37 cellular contexts compared by ENCODE assay signal in genomic region chr4:168109527-168109926, GRCh38. TPM values are rescaled to one million over a fixed set of nuclear protein-coding genes. Genes with fewer than 3 reads are reported as not detected.
"Had no signal": no experiment of that assay in that cellular context is flagged by ENCODE, and none has a peak within 500 bp of the region (broad histone marks: within the 10 kb centered on the region; RNA-seq: fewer than 3 reads in every experiment).

No MANE protein-coding gene starts in this region.

- H3K36me3 ChIP-seq: ascending aorta, cardiac muscle cell had no signal

- H3K4me3 Mint-ChIP-seq: activated B cell treated with CpG ODN at 0.5 μM for 24 hours; activated CD4-positive, alpha-beta memory T cell treated with anti-CD3 and anti-CD28 coated beads, Interleukin-2, amount 10 ng/mL, durations not matched to agents 7 days and 5 days; activated CD4-positive, alpha-beta T cell treated with anti-CD3 and anti-CD28 coated beads, Interleukin-2, amount 10 ng/mL, durations not matched to agents 7 days and 5 days; activated CD8-positive, alpha-beta memory T cell treated with anti-CD3 and anti-CD28 coated beads, Interleukin-2, amount 10 ng/mL, durations not matched to agents 7 days and 5 days; activated CD8-positive, alpha-beta T cell treated with anti-CD3 and anti-CD28 coated beads, Interleukin-2, amount 10 ng/mL, durations not matched to agents 7 days and 5 days; activated naive CD4-positive, alpha-beta T cell treated with anti-CD3 and anti-CD28 coated beads, Interleukin-2, amount 10 ng/mL, durations not matched to agents 7 days and 5 days; activated naive CD4-positive, alpha-beta T cell treated with anti-CD3 and anti-CD28 coated beads, Interleukin-2, amount 50 U/mL, for 24 hours; activated naive CD8-positive, alpha-beta T cell; activated naive CD8-positive, alpha-beta T cell treated with anti-CD3 and anti-CD28 coated beads, Interleukin-2, amount 10 ng/mL, durations not matched to agents 7 days and 5 days; activated naive CD8-positive, alpha-beta T cell treated with anti-CD3 and anti-CD28 coated beads, Interleukin-2, amount 50 U/mL, for 24 hours; activated T-cell treated with anti-CD3 and anti-CD28 coated beads, Interleukin-2, amount 50 U/mL, for 24 hours; brain; central memory CD8-positive, alpha-beta T cell; T-helper 1 cell treated with Interleukin-12 subunit alpha and Interleukin-12 subunit beta and Interleukin-4 antibody, amounts not matched to agents 30 μg/mL and 1 μg/mL, for 36 hours; T-helper 2 cell treated with Interferon-gamma antibody and Interleukin-4, amounts not matched to agents 5 μg/mL and 100 μg/mL, for 36 hours had no signal

- ATAC-seq: activated CD8-positive, alpha-beta memory T cell treated with anti-CD3 and anti-CD28 coated beads, Interleukin-2, amount 10 ng/mL, durations not matched to agents 7 days and 5 days; activated CD8-positive, alpha-beta T cell treated with anti-CD3 and anti-CD28 coated beads, Interleukin-2, amount 10 ng/mL, durations not matched to agents 7 days and 5 days; activated naive CD8-positive, alpha-beta T cell treated with anti-CD3 and anti-CD28 coated beads, Interleukin-2, amount 50 U/mL, for 24 hours had no signal

- DNase-seq: activated B cell treated with CpG ODN at 0.5 μM for 24 hours; activated CD4-positive, alpha-beta memory T cell treated with anti-CD3 and anti-CD28 coated beads, Interleukin-2, amount 10 ng/mL, durations not matched to agents 7 days and 5 days; activated CD4-positive, alpha-beta T cell treated with anti-CD3 and anti-CD28 coated beads for 48 hours; activated CD4-positive, alpha-beta T cell treated with anti-CD3 and anti-CD28 coated beads, Interleukin-2, amount 10 ng/mL, durations not matched to agents 7 days and 5 days; activated CD4-positive, alpha-beta T cell treated with anti-CD3 and anti-CD28 coated beads, Interleukin-2, amount 50 U/mL, for 48 hours; activated CD4-positive, CD25-positive, alpha-beta regulatory T cell treated with anti-CD3 and anti-CD28 coated beads, Interleukin-2, amount 50 U/mL, for 72 hours; activated CD8-positive, alpha-beta memory T cell treated with anti-CD3 and anti-CD28 coated beads for 24 hours; activated CD8-positive, alpha-beta memory T cell treated with anti-CD3 and anti-CD28 coated beads, Interleukin-2, amount 10 ng/mL, durations not matched to agents 7 days and 5 days; activated CD8-positive, alpha-beta memory T cell treated with anti-CD3 and anti-CD28 coated beads, Interleukin-2, amount 50 U/mL, for 48 hours; activated CD8-positive, alpha-beta T cell treated with anti-CD3 and anti-CD28 coated beads, Interleukin-2, amount 10 ng/mL, durations not matched to agents 7 days and 5 days; activated effector memory CD4-positive, alpha-beta T cell treated with Interleukin-2 at 50 U/mL for 16 hours; activated gamma-delta T cell; activated naive CD4-positive, alpha-beta T cell treated with anti-CD3 and anti-CD28 coated beads, Interleukin-2, amount 10 ng/mL, durations not matched to agents 7 days and 5 days; activated naive CD4-positive, alpha-beta T cell treated with Interleukin-2 at 50 U/mL for 16 hours; activated naive CD8-positive, alpha-beta T cell treated with anti-CD3 and anti-CD28 coated beads, Interleukin-2, amount 10 ng/mL, durations not matched to agents 7 days and 5 days; activated naive CD8-positive, alpha-beta T cell treated with anti-CD3 and anti-CD28 coated beads, Interleukin-2, amount 50 U/mL, for 24 hours; activated T-cell treated with anti-CD3 and anti-CD28 coated beads, Interleukin-2, amount 50 U/mL, for 24 hours; activated T-cell treated with anti-CD3 and anti-CD28 coated beads, Interleukin-2, amount 50 U/mL, for 48 hours; amygdala; anterior cingulate cortex; caudate nucleus; cerebellar nuclear complex; T-helper 2 cell; T-helper 9 cell had no signal

- H3K9me3 Mint-ChIP-seq: activated B cell treated with CpG ODN at 0.5 μM for 24 hours; activated CD4-positive, alpha-beta memory T cell treated with anti-CD3 and anti-CD28 coated beads, Interleukin-2, amount 10 ng/mL, durations not matched to agents 7 days and 5 days; activated CD4-positive, alpha-beta T cell treated with anti-CD3 and anti-CD28 coated beads, Interleukin-2, amount 10 ng/mL, durations not matched to agents 7 days and 5 days; activated naive CD4-positive, alpha-beta T cell treated with anti-CD3 and anti-CD28 coated beads, Interleukin-2, amount 10 ng/mL, durations not matched to agents 7 days and 5 days; activated naive CD4-positive, alpha-beta T cell treated with anti-CD3 and anti-CD28 coated beads, Interleukin-2, amount 50 U/mL, for 24 hours; activated naive CD8-positive, alpha-beta T cell treated with anti-CD3 and anti-CD28 coated beads, Interleukin-2, amount 10 ng/mL, durations not matched to agents 7 days and 5 days; activated T-cell treated with anti-CD3 and anti-CD28 coated beads, Interleukin-2, amount 50 U/mL, for 24 hours; activated T-helper 2 cell treated with anti-CD3 and anti-CD28 coated beads, Interferon-gamma antibody, Interleukin-2, Interleukin-4, amounts not matched to agents 10 μg/mL and 5 μg/mL and 100 μg/mL, durations not matched to agents 14 hours and 24 hours and 36 hours; central memory CD8-positive, alpha-beta T cell; T-helper 1 cell treated with Interleukin-12 subunit alpha and Interleukin-12 subunit beta and Interleukin-4 antibody, amounts not matched to agents 30 μg/mL and 1 μg/mL, for 36 hours; T-helper 2 cell treated with Interferon-gamma antibody and Interleukin-4, amounts not matched to agents 5 μg/mL and 100 μg/mL, for 36 hours had no signal

- H3K9me3 ChIP-seq: ascending aorta had no signal

- H3K27me3 Mint-ChIP-seq: activated B cell treated with CpG ODN at 0.5 μM for 24 hours; activated CD4-positive, alpha-beta memory T cell treated with anti-CD3 and anti-CD28 coated beads, Interleukin-2, amount 10 ng/mL, durations not matched to agents 7 days and 5 days; activated CD8-positive, alpha-beta memory T cell treated with anti-CD3 and anti-CD28 coated beads, Interleukin-2, amount 10 ng/mL, durations not matched to agents 7 days and 5 days; activated naive CD4-positive, alpha-beta T cell treated with anti-CD3 and anti-CD28 coated beads, Interleukin-2, amount 10 ng/mL, durations not matched to agents 7 days and 5 days; activated naive CD4-positive, alpha-beta T cell treated with anti-CD3 and anti-CD28 coated beads, Interleukin-2, amount 50 U/mL, for 24 hours; activated naive CD8-positive, alpha-beta T cell treated with anti-CD3 and anti-CD28 coated beads, Interleukin-2, amount 10 ng/mL, durations not matched to agents 7 days and 5 days; activated naive CD8-positive, alpha-beta T cell treated with anti-CD3 and anti-CD28 coated beads, Interleukin-2, amount 50 U/mL, for 24 hours; brain; central memory CD8-positive, alpha-beta T cell had no signal

- H3K4me3 ChIP-seq: ascending aorta, cardiac muscle cell had no signal

- H3K4me1 ChIP-seq: ascending aorta had no signal

- H3K27ac Mint-ChIP-seq: activated B cell treated with CpG ODN at 0.5 μM for 24 hours; activated CD4-positive, alpha-beta memory T cell treated with anti-CD3 and anti-CD28 coated beads, Interleukin-2, amount 10 ng/mL, durations not matched to agents 7 days and 5 days; activated CD4-positive, alpha-beta T cell treated with anti-CD3 and anti-CD28 coated beads, Interleukin-2, amount 10 ng/mL, durations not matched to agents 7 days and 5 days; activated CD8-positive, alpha-beta memory T cell treated with anti-CD3 and anti-CD28 coated beads, Interleukin-2, amount 10 ng/mL, durations not matched to agents 7 days and 5 days; activated CD8-positive, alpha-beta T cell treated with anti-CD3 and anti-CD28 coated beads, Interleukin-2, amount 10 ng/mL, durations not matched to agents 7 days and 5 days; activated naive CD4-positive, alpha-beta T cell treated with anti-CD3 and anti-CD28 coated beads, Interleukin-2, amount 10 ng/mL, durations not matched to agents 7 days and 5 days; activated naive CD4-positive, alpha-beta T cell treated with anti-CD3 and anti-CD28 coated beads, Interleukin-2, amount 50 U/mL, for 24 hours; activated naive CD8-positive, alpha-beta T cell; activated naive CD8-positive, alpha-beta T cell treated with anti-CD3 and anti-CD28 coated beads, Interleukin-2, amount 10 ng/mL, durations not matched to agents 7 days and 5 days; activated naive CD8-positive, alpha-beta T cell treated with anti-CD3 and anti-CD28 coated beads, Interleukin-2, amount 50 U/mL, for 24 hours; activated T-cell treated with anti-CD3 and anti-CD28 coated beads, Interleukin-2, amount 50 U/mL, for 24 hours; activated T-helper 2 cell treated with anti-CD3 and anti-CD28 coated beads, Interferon-gamma antibody, Interleukin-2, Interleukin-4, amounts not matched to agents 10 μg/mL and 5 μg/mL and 100 μg/mL, durations not matched to agents 14 hours and 24 hours and 36 hours; brain; T-helper 1 cell treated with Interleukin-12 subunit alpha and Interleukin-12 subunit beta and Interleukin-4 antibody, amounts not matched to agents 30 μg/mL and 1 μg/mL, for 36 hours; T-helper 2 cell treated with Interferon-gamma antibody and Interleukin-4, amounts not matched to agents 5 μg/mL and 100 μg/mL, for 36 hours had no signal

- FAIRE-seq: bronchial epithelial cell, TTC549 had no signal

- H3K27me3 ChIP-seq: ascending aorta, cardiac muscle cell had no signal

- H3K4me1 Mint-ChIP-seq: activated B cell treated with CpG ODN at 0.5 μM for 24 hours; activated CD4-positive, alpha-beta memory T cell treated with anti-CD3 and anti-CD28 coated beads, Interleukin-2, amount 10 ng/mL, durations not matched to agents 7 days and 5 days; activated CD4-positive, alpha-beta T cell treated with anti-CD3 and anti-CD28 coated beads, Interleukin-2, amount 10 ng/mL, durations not matched to agents 7 days and 5 days; activated CD8-positive, alpha-beta memory T cell treated with anti-CD3 and anti-CD28 coated beads, Interleukin-2, amount 10 ng/mL, durations not matched to agents 7 days and 5 days; activated naive CD4-positive, alpha-beta T cell treated with anti-CD3 and anti-CD28 coated beads, Interleukin-2, amount 10 ng/mL, durations not matched to agents 7 days and 5 days; activated naive CD4-positive, alpha-beta T cell treated with anti-CD3 and anti-CD28 coated beads, Interleukin-2, amount 50 U/mL, for 24 hours; activated naive CD8-positive, alpha-beta T cell treated with anti-CD3 and anti-CD28 coated beads, Interleukin-2, amount 10 ng/mL, durations not matched to agents 7 days and 5 days; activated naive CD8-positive, alpha-beta T cell treated with anti-CD3 and anti-CD28 coated beads, Interleukin-2, amount 50 U/mL, for 24 hours; brain; central memory CD8-positive, alpha-beta T cell had no signal

- H3K36me3 Mint-ChIP-seq: activated CD8-positive, alpha-beta memory T cell treated with anti-CD3 and anti-CD28 coated beads, Interleukin-2, amount 10 ng/mL, durations not matched to agents 7 days and 5 days; activated naive CD4-positive, alpha-beta T cell treated with anti-CD3 and anti-CD28 coated beads, Interleukin-2, amount 10 ng/mL, durations not matched to agents 7 days and 5 days; activated naive CD4-positive, alpha-beta T cell treated with anti-CD3 and anti-CD28 coated beads, Interleukin-2, amount 50 U/mL, for 24 hours; activated naive CD8-positive, alpha-beta T cell; activated naive CD8-positive, alpha-beta T cell treated with anti-CD3 and anti-CD28 coated beads, Interleukin-2, amount 10 ng/mL, durations not matched to agents 7 days and 5 days; brain had no signal

- H3K27ac ChIP-seq: ascending aorta, cardiac muscle cell, VCaP had no signal

RNA-seq across cellular contexts. Expression of gene ANXA10, which starts 17.2 kb away (rescaled TPM):
- total RNA-seq: activated B cell treated with CpG ODN at 0.5 μM for 24 hours; activated CD4-positive, alpha-beta memory T cell treated with anti-CD3 and anti-CD28 coated beads, Interleukin-2, amount 10 ng/mL, durations not matched to agents 7 days and 5 days; activated CD4-positive, alpha-beta T cell treated with anti-CD3 and anti-CD28 coated beads, Interleukin-2, amount 10 ng/mL, durations not matched to agents 7 days and 5 days; activated CD8-positive, alpha-beta memory T cell treated with anti-CD3 and anti-CD28 coated beads, Interleukin-2, amount 10 ng/mL, durations not matched to agents 7 days and 5 days; activated CD8-positive, alpha-beta T cell treated with anti-CD3 and anti-CD28 coated beads, Interleukin-2, amount 10 ng/mL, durations not matched to agents 7 days and 5 days; activated naive CD8-positive, alpha-beta T cell treated with anti-CD3 and anti-CD28 coated beads, Interleukin-2, amount 10 ng/mL, durations not matched to agents 7 days and 5 days; activated T-helper 2 cell treated with anti-CD3 and anti-CD28 coated beads, Interferon-gamma antibody, Interleukin-2, Interleukin-4, amounts not matched to agents 10 μg/mL and 5 μg/mL and 100 μg/mL, durations not matched to agents 14 hours and 24 hours and 36 hours; ascending aorta; cardiac muscle cell; chondrocyte had no signal
- polyA plus RNA-seq: cardiac muscle cell had no signal
